ENCODE assay signal across 8 cellular contexts in genomic region chrX:43654431-43655150, GRCh38. TPM values are rescaled to one million over a fixed set of nuclear protein-coding genes. Genes with fewer than 3 reads are reported as not detected.
A peak's percentile ranks its signal among the peaks of the same experiment; 100 is the strongest.
DNase-seq lines count a peak whose midpoint lies in the region; ATAC-seq and TF ChIP-seq lines count a peak whose summit lies in the region.

No MANE protein-coding gene starts in this region.

- H3K4me3 ChIP-seq in WI38 (ENCODE audit: low read depth, low read length) (peak overlapping the region; percentile 45), mammary epithelial cell (replicated peaks in 1 of 3; ENCODE audit: insufficient read depth in 1 of 3, low read depth in 2 of 3, low read length in 3 of 3) (peak overlapping the region; percentile 42 to 71 (median 71)), iPS-20b (ENCODE audit: low read length) (peak overlapping the region; percentile 68), skeletal muscle tissue (ENCODE audit: low read length in 3 of 3) (peak overlapping the region; percentile 69 to 85 (median 76))

- H3K79me2 ChIP-seq in mammary epithelial cell (ENCODE audit: insufficient read depth, low read length), result peaks cover 16% of the 10 kb centered on the region

- H3K27me3 ChIP-seq in mammary epithelial cell (ENCODE audit: insufficient read depth, low read length), result no peaks in the 10 kb centered on the region
- H3K27me3 ChIP-seq in iPS-20b (ENCODE audit: insufficient read depth, low read length), result peaks cover 18% of the 10 kb centered on the region
- H3K27me3 ChIP-seq in skeletal muscle tissue (ENCODE audit: control insufficient read depth in 3 of 3, insufficient read depth in 3 of 3, low read length in 3 of 3), result peaks cover 0 to 3% (median 0%) of the 10 kb centered on the region in 3 donors

- peak; percentile 98 for ATAC-seq in HG03066 (IDR thresholded peaks at IDR 0.05; ENCODE audit: low read depth, unreplicated experiment)

- in situ Hi-C loops in mammary epithelial cell (cut with MboI; ENCODE audit: low sequenced_read_pairs in 2 of 2), result loop anchor here in 1 of 2 donors (5.0 kb wide), 1 partner anchor 72 kb away; no protein-coding TSS in a partner anchor

- intact Hi-C loops in mammary epithelial cell (cut with micrococcal nuclease), result loop anchor here (2.0 to 5.0 kb wide), 7 partner anchors 62 to 1218 kb away; partner anchors contain the start of gene KDM6A

- H4K20me1 ChIP-seq in mammary epithelial cell (ENCODE audit: insufficient read depth, low read length), result no peaks in the 10 kb centered on the region

- peak overlapping the region; percentile 93 for H2AFZ ChIP-seq in mammary epithelial cell (ENCODE audit: low read depth, low read length)

- H3K4me2 ChIP-seq in mammary epithelial cell (ENCODE audit: insufficient read depth, low read depth, low read length), result peak overlapping the region; percentile 82

- H3K9me3 ChIP-seq in mammary epithelial cell (replicated peaks; ENCODE audit: insufficient read depth, low read length) (no peaks in the 10 kb centered on the region), iPS-20b (ENCODE audit: insufficient read depth, low read depth, low read length) (no peaks in the 10 kb centered on the region), skeletal muscle tissue (ENCODE audit: control insufficient read depth in 3 of 3, low read length in 3 of 3) (no peaks in the 10 kb centered on the region)

- peaks cover 2% of the 10 kb centered on the region for H3K4me1 ChIP-seq in mammary epithelial cell (ENCODE audit: insufficient read depth, low read length)
- H3K4me1 ChIP-seq in iPS-20b (ENCODE audit: insufficient read depth, low read length), result no peaks in the 10 kb centered on the region
- peaks cover 0 to 9% (median 0%) of the 10 kb centered on the region in 3 donors for H3K4me1 ChIP-seq in skeletal muscle tissue (ENCODE audit: control insufficient read depth in 3 of 3, insufficient read depth in 3 of 3, low read length in 3 of 3)

- DNase-seq in SIG-M5 treated with dmso at 0.1 percent for 504 hours (lab: John Stamatoyannopoulos, UW; ENCODE audit: unreplicated experiment), result peak; percentile 55
- no peak for DNase-seq in SIG-M5 (lab: John Stamatoyannopoulos, UW)
- DNase-seq in NCI-H2171 (lab: John Stamatoyannopoulos, UW), result peak; percentile 67
- DNase-seq in mammary epithelial cell, result peak; percentile 87

- no peaks in the 10 kb centered on the region for H3K36me3 ChIP-seq in mammary epithelial cell (ENCODE audit: insufficient read depth, low read length)
- H3K36me3 ChIP-seq in iPS-20b (ENCODE audit: insufficient read depth, low read depth, low read length), result no peaks in the 10 kb centered on the region
- no peaks in the 10 kb centered on the region for H3K36me3 ChIP-seq in skeletal muscle tissue (ENCODE audit: control insufficient read depth in 3 of 3, insufficient read depth in 3 of 3, low read length in 3 of 3)

- WGBS in mammary epithelial cell (ENCODE audit: low coverage, missing lambda C conversion rate), result 45% methylated on average over 11 of the region's 57 CpGs

- TF ChIP-seq CTCF in WI38 (IDR thresholded peaks at IDR 0.05; ENCODE audit: low read depth, low read length) (no peak), mammary epithelial cell (conservative IDR thresholded peaks at IDR 0.05 in 1 of 2, IDR thresholded peaks at IDR 0.05 in 1 of 2; ENCODE audit: extremely low read depth in 1 of 2, insufficient read depth in 1 of 2, low read depth in 1 of 2, low read length in 2 of 2) (peak in 1 of 2 donors; percentile 43)

- H3K27ac ChIP-seq in mammary epithelial cell (ENCODE audit: insufficient read depth, low read depth, low read length) (peak overlapping the region; percentile 88), iPS-20b (ENCODE audit: low read length) (peak overlapping the region; percentile 76), skeletal muscle tissue (ENCODE audit: low read depth, low read length) (peak overlapping the region; percentile 79)

- H3K9ac ChIP-seq in mammary epithelial cell (ENCODE audit: insufficient read depth, low read length) (peak overlapping the region; percentile 90), iPS-20b (ENCODE audit: low read depth, low read length) (peak overlapping the region; percentile 93), skeletal muscle tissue (ENCODE audit: low read depth in 1 of 3, low read length in 3 of 3) (peak overlapping the region; percentile 76 to 81 (median 78))

- no TSS peak for BruUV-seq in mammary epithelial cell (replicated peaks; lab: Mats Ljungman, UMichigan)

- dilution Hi-C loops in mammary epithelial cell (cut with HindIII; ENCODE audit: low sequenced_read_pairs), result no loop called here

- CTCF ChIA-PET in mammary epithelial cell (lab: Charles Lee; ENCODE audit: low non-redundant PET), result no interaction called here

RNA-seq across cellular contexts. Expression of gene MAOA, which starts 1.5 kb away (rescaled TPM):
- total RNA-seq in mammary epithelial cell (10 to 100 TPM; 12.2 to 38.6 TPM), skeletal muscle tissue (1.6 TPM)
- polyA plus RNA-seq in mammary epithelial cell, result 26.0 TPM
- polyA minus RNA-seq in mammary epithelial cell, result 61.5 TPM
